In genomic region chr2:171390941-171391516, GRCh38 we compare ENCODE assay signal across 1 cellular context.
TF ChIP-seq lines count a peak whose summit lies in the region.

No MANE protein-coding gene starts in this region.

TF ChIP-seq in GM12878, 131 proteins besides CTCF, POLR2A, EP300 and RAD21 (continued from another document and continues in another):
- TF ChIP-seq, protein P1, sequence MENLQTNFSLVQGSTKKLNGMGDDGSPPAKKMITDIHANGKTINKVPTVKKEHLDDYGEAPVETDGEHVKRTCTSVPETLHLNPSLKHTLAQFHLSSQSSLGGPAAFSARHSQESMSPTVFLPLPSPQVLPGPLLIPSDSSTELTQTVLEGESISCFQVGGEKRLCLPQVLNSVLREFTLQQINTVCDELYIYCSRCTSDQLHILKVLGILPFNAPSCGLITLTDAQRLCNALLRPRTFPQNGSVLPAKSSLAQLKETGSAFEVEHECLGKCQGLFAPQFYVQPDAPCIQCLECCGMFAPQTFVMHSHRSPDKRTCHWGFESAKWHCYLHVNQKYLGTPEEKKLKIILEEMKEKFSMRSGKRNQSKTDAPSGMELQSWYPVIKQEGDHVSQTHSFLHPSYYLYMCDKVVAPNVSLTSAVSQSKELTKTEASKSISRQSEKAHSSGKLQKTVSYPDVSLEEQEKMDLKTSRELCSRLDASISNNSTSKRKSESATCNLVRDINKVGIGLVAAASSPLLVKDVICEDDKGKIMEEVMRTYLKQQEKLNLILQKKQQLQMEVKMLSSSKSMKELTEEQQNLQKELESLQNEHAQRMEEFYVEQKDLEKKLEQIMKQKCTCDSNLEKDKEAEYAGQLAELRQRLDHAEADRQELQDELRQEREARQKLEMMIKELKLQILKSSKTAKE (IDR thresholded peaks at IDR 0.05; ENCODE audit: low read depth, poor library complexity, severe bottlenecking) = peak; percentile 37
- TF ChIP-seq NFXL1 (IDR thresholded peaks at IDR 0.05; ENCODE audit: borderline replicate concordance) (no peak), DPF2 (IDR thresholded peaks at IDR 0.05) (0 out of 2 replicates have a peak, but pooled peaks have one; percentile 38), CBFB (IDR thresholded peaks at IDR 0.05; ENCODE audit: low read depth) (0 out of 2 replicates have a peak, but pooled peaks have one; percentile 41), HDAC2 (IDR thresholded peaks at IDR 0.05) (no peak), HDGF (IDR thresholded peaks at IDR 0.05) (no peak), ZNF24 (IDR thresholded peaks at IDR 0.05) (no peak), YY1 (IDR thresholded peaks at IDR 0.05; ENCODE audit: low read depth, low read length) (peak; percentile 65; the same call in 1 of the 2 replicates), POU2F2 (IDR thresholded peaks at IDR 0.05; ENCODE audit: borderline replicate concordance, low read depth, low read length) (no peak), EZH2 (IDR thresholded peaks at IDR 0.05; ENCODE audit: borderline replicate concordance, control insufficient read depth, low read depth, low read length) (no peak), ETV6 (conservative IDR thresholded peaks at IDR 0.05 in 1 of 2, IDR thresholded peaks at IDR 0.05 in 1 of 2; ENCODE audit: borderline replicate concordance in 1 of 2, low read depth in 1 of 2) (0 out of 4 replicates have a peak, but pooled peaks of 1 of the 2 experiments have one; percentile 38), SRF (IDR thresholded peaks at IDR 0.05; ENCODE audit: low read depth in 2 of 2, low read length in 2 of 2) (no peak), IRF5 (IDR thresholded peaks at IDR 0.05; ENCODE audit: borderline replicate concordance) (no peak), JUNB (IDR thresholded peaks at IDR 0.05) (peak; percentile 91), CREM (IDR thresholded peaks at IDR 0.05; ENCODE audit: low read depth) (peak; percentile 57; the same call in 1 of the 2 replicates), ATF7 (IDR thresholded peaks at IDR 0.05; ENCODE audit: low read depth) (peak; percentile 84), PML (IDR thresholded peaks at IDR 0.05; ENCODE audit: low read length) (peak; percentile 48; the same call in 1 of the 2 replicates), ZNF384 (IDR thresholded peaks at IDR 0.05; ENCODE audit: borderline replicate concordance, low read depth, low read length) (no peak), EED (IDR thresholded peaks at IDR 0.05; ENCODE audit: low read depth) (0 out of 2 replicates have a peak, but pooled peaks have one; percentile 28), ZBED1 (IDR thresholded peaks at IDR 0.05; ENCODE audit: borderline replicate concordance) (peak; percentile 68; the same call in 1 of the 2 replicates), EGR1 (IDR thresholded peaks at IDR 0.05; ENCODE audit: borderline replicate concordance in 1 of 2, low read depth in 2 of 2, low read length in 2 of 2) (no peak), IKZF2 (IDR thresholded peaks at IDR 0.05) (peak; percentile 35 to 50; a peak in 2 of 4 replicates), NFIC (IDR thresholded peaks at IDR 0.05; ENCODE audit: low read depth, low read length) (peak; percentile 79; the same call in 1 of the 2 replicates), KAT2A (conservative IDR thresholded peaks at IDR 0.05; ENCODE audit: control insufficient read depth, low read depth, low read length) (no peak), BCL11A (IDR thresholded peaks at IDR 0.05; ENCODE audit: low read depth, low read length) (peak; percentile 59), ZNF622 (IDR thresholded peaks at IDR 0.05) (no peak), MEF2A (IDR thresholded peaks at IDR 0.05; ENCODE audit: insufficient read depth, low read depth, low read length) (peak; percentile 60; the same call in 1 of the 2 replicates), NBN (IDR thresholded peaks at IDR 0.05) (0 out of 2 replicates have a peak, but pooled peaks have one; percentile 13), RELA (IDR thresholded peaks at IDR 0.05; ENCODE audit: borderline replicate concordance, partially characterized antibody) (no peak), ZNF217 (IDR thresholded peaks at IDR 0.05) (no peak), NFYA (IDR thresholded peaks at IDR 0.05; ENCODE audit: borderline replicate concordance, low read depth, low read length) (no peak), KLF5 (IDR thresholded peaks at IDR 0.05; ENCODE audit: partially characterized antibody) (no peak), BRCA1 (IDR thresholded peaks at IDR 0.05; ENCODE audit: low read depth, low read length) (no peak), SUPT20H (IDR thresholded peaks at IDR 0.05; ENCODE audit: borderline replicate concordance, control insufficient read depth, low read depth, low read length) (no peak), PBX3 (IDR thresholded peaks at IDR 0.05; ENCODE audit: insufficient replicate concordance, low read depth, low read length) (peak; percentile 16), SREBF1 (IDR thresholded peaks at IDR 0.05; ENCODE audit: low read length) (no peak), PAX8 (IDR thresholded peaks at IDR 0.05) (no peak), CBX5 (IDR thresholded peaks at IDR 0.05; ENCODE audit: low read depth) (no peak), STAT1 (conservative IDR thresholded peaks at IDR 0.05) (no peak)
- TF ChIP-seq, protein P2, sequence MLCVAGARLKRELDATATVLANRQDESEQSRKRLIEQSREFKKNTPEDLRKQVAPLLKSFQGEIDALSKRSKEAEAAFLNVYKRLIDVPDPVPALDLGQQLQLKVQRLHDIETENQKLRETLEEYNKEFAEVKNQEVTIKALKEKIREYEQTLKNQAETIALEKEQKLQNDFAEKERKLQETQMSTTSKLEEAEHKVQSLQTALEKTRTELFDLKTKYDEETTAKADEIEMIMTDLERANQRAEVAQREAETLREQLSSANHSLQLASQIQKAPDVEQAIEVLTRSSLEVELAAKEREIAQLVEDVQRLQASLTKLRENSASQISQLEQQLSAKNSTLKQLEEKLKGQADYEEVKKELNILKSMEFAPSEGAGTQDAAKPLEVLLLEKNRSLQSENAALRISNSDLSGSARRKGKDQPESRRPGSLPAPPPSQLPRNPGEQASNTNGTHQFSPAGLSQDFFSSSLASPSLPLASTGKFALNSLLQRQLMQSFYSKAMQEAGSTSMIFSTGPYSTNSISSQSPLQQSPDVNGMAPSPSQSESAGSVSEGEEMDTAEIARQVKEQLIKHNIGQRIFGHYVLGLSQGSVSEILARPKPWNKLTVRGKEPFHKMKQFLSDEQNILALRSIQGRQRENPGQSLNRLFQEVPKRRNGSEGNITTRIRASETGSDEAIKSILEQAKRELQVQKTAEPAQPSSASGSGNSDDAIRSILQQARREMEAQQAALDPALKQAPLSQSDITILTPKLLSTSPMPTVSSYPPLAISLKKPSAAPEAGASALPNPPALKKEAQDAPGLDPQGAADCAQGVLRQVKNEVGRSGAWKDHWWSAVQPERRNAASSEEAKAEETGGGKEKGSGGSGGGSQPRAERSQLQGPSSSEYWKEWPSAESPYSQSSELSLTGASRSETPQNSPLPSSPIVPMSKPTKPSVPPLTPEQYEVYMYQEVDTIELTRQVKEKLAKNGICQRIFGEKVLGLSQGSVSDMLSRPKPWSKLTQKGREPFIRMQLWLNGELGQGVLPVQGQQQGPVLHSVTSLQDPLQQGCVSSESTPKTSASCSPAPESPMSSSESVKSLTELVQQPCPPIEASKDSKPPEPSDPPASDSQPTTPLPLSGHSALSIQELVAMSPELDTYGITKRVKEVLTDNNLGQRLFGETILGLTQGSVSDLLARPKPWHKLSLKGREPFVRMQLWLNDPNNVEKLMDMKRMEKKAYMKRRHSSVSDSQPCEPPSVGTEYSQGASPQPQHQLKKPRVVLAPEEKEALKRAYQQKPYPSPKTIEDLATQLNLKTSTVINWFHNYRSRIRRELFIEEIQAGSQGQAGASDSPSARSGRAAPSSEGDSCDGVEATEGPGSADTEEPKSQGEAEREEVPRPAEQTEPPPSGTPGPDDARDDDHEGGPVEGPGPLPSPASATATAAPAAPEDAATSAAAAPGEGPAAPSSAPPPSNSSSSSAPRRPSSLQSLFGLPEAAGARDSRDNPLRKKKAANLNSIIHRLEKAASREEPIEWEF (IDR thresholded peaks at IDR 0.05; ENCODE audit: insufficient replicate concordance, low read depth, low read length) = no peak
- TF ChIP-seq, protein P3, sequence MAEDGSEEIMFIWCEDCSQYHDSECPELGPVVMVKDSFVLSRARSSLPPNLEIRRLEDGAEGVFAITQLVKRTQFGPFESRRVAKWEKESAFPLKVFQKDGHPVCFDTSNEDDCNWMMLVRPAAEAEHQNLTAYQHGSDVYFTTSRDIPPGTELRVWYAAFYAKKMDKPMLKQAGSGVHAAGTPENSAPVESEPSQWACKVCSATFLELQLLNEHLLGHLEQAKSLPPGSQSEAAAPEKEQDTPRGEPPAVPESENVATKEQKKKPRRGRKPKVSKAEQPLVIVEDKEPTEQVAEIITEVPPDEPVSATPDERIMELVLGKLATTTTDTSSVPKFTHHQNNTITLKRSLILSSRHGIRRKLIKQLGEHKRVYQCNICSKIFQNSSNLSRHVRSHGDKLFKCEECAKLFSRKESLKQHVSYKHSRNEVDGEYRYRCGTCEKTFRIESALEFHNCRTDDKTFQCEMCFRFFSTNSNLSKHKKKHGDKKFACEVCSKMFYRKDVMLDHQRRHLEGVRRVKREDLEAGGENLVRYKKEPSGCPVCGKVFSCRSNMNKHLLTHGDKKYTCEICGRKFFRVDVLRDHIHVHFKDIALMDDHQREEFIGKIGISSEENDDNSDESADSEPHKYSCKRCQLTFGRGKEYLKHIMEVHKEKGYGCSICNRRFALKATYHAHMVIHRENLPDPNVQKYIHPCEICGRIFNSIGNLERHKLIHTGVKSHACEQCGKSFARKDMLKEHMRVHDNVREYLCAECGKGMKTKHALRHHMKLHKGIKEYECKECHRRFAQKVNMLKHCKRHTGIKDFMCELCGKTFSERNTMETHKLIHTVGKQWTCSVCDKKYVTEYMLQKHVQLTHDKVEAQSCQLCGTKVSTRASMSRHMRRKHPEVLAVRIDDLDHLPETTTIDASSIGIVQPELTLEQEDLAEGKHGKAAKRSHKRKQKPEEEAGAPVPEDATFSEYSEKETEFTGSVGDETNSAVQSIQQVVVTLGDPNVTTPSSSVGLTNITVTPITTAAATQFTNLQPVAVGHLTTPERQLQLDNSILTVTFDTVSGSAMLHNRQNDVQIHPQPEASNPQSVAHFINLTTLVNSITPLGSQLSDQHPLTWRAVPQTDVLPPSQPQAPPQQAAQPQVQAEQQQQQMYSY (CRISPR knock-in tag; IDR thresholded peaks at IDR 0.05) = no peak
- TF ChIP-seq, protein P4, sequence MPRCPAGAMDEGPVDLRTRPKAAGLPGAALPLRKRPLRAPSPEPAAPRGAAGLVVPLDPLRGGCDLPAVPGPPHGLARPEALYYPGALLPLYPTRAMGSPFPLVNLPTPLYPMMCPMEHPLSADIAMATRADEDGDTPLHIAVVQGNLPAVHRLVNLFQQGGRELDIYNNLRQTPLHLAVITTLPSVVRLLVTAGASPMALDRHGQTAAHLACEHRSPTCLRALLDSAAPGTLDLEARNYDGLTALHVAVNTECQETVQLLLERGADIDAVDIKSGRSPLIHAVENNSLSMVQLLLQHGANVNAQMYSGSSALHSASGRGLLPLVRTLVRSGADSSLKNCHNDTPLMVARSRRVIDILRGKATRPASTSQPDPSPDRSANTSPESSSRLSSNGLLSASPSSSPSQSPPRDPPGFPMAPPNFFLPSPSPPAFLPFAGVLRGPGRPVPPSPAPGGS (IDR thresholded peaks at IDR 0.05; ENCODE audit: borderline replicate concordance, insufficient read depth, low read depth, low read length, poor library complexity, severe bottlenecking) = peak; percentile 73
- TF ChIP-seq, protein P5, sequence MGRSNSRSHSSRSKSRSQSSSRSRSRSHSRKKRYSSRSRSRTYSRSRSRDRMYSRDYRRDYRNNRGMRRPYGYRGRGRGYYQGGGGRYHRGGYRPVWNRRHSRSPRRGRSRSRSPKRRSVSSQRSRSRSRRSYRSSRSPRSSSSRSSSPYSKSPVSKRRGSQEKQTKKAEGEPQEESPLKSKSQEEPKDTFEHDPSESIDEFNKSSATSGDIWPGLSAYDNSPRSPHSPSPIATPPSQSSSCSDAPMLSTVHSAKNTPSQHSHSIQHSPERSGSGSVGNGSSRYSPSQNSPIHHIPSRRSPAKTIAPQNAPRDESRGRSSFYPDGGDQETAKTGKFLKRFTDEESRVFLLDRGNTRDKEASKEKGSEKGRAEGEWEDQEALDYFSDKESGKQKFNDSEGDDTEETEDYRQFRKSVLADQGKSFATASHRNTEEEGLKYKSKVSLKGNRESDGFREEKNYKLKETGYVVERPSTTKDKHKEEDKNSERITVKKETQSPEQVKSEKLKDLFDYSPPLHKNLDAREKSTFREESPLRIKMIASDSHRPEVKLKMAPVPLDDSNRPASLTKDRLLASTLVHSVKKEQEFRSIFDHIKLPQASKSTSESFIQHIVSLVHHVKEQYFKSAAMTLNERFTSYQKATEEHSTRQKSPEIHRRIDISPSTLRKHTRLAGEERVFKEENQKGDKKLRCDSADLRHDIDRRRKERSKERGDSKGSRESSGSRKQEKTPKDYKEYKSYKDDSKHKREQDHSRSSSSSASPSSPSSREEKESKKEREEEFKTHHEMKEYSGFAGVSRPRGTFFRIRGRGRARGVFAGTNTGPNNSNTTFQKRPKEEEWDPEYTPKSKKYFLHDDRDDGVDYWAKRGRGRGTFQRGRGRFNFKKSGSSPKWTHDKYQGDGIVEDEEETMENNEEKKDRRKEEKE (IDR thresholded peaks at IDR 0.05) = no peak
- TF ChIP-seq, protein P6, sequence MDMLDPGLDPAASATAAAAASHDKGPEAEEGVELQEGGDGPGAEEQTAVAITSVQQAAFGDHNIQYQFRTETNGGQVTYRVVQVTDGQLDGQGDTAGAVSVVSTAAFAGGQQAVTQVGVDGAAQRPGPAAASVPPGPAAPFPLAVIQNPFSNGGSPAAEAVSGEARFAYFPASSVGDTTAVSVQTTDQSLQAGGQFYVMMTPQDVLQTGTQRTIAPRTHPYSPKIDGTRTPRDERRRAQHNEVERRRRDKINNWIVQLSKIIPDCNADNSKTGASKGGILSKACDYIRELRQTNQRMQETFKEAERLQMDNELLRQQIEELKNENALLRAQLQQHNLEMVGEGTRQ (IDR thresholded peaks at IDR 0.05; ENCODE audit: borderline replicate concordance, low read depth, low read length) = no peak; the same call in 1 of the 2 replicates
